9 cellular contexts compared by ENCODE assay signal in genomic region chr6:116392158-116393032, GRCh38. TPM values are rescaled to one million over a fixed set of nuclear protein-coding genes. Genes with fewer than 3 reads are reported as not detected.
DNase-seq lines count a peak whose midpoint lies in the region; ATAC-seq, FAIRE-seq and TF ChIP-seq lines count a peak whose summit lies in the region.
"Had no signal": no experiment of that assay in that cellular context is flagged by ENCODE, and none has a peak within 500 bp of the region (broad histone marks: within the 10 kb centered on the region; RNA-seq: fewer than 3 reads in every experiment).

No MANE protein-coding gene starts in this region.

- H3K4me3 ChIP-seq in OCI-LY3 (ENCODE audit: low read length) (peak overlapping the region; percentile 63), endothelial cell of umbilical vein (replicated peaks in 1 of 3; ENCODE audit: insufficient read depth in 1 of 3, low read depth in 1 of 3, low read length in 3 of 3) (no peak overlapping the region), esophagus muscularis mucosa (no peak overlapping the region)

- peaks cover 97% of the 10 kb centered on the region for H3K4me1 ChIP-seq in OCI-LY3 (ENCODE audit: low read length)
- H3K4me1 ChIP-seq in endothelial cell of umbilical vein (ENCODE audit: control insufficient read depth, extremely low read depth, insufficient read depth, low read length), result peaks cover 35% of the 10 kb centered on the region
- H3K4me1 ChIP-seq in esophagus muscularis mucosa, result peaks cover 0 to 47% (median 42%) of the 10 kb centered on the region in 4 donors

- FAIRE-seq in endothelial cell of umbilical vein (lab: Jason Lieb, UNC), result peak; percentile 74

- H3K79me2 ChIP-seq in OCI-LY3 (ENCODE audit: low read length) (peaks cover 100% of the 10 kb centered on the region), endothelial cell of umbilical vein (ENCODE audit: control insufficient read depth, insufficient read depth, low read length) (no peaks in the 10 kb centered on the region)

- H3K36me3 ChIP-seq in OCI-LY3 (replicated peaks; ENCODE audit: low read depth, low read length), result peaks cover 5% of the 10 kb centered on the region
- no peaks in the 10 kb centered on the region for H3K36me3 ChIP-seq in endothelial cell of umbilical vein (ENCODE audit: control insufficient read depth in 2 of 2, extremely low read depth in 1 of 2, insufficient read depth in 2 of 2, low read length in 2 of 2)
- H3K36me3 ChIP-seq in esophagus muscularis mucosa, result no peaks in the 10 kb centered on the region

- CTCF ChIA-PET in endothelial cell of umbilical vein (lab: Charles Lee), result interaction anchor here (1.4 to 2.7 kb wide), 2 partner anchors 105 to 119 kb away, joined by 6 to 7 read pairs; partner anchors contain the start of gene CALHM5

- peak overlapping the region; percentile 91 for H3K4me2 ChIP-seq in OCI-LY3 (ENCODE audit: low read length)
- H3K4me2 ChIP-seq in endothelial cell of umbilical vein (ENCODE audit: insufficient read depth, low read length), result peak overlapping the region; percentile 7

- TF ChIP-seq CTCF in OCI-LY3 (IDR thresholded peaks at IDR 0.05; ENCODE audit: low read depth, low read length) (no peak), endothelial cell of umbilical vein (IDR thresholded peaks at IDR 0.05; ENCODE audit: extremely low read depth in 1 of 2, insufficient read depth in 1 of 2, low read depth in 1 of 2, low read length in 2 of 2) (no peak), esophagus muscularis mucosa (IDR thresholded peaks at IDR 0.05) (no peak)

- dilution Hi-C loops in endothelial cell of umbilical vein (cut with MboI; ENCODE audit: extremely low pct_ligation_motif_present, low sequenced_read_pairs), result no loop called here

- POLR2A ChIA-PET in endothelial cell of umbilical vein (lab: Charles Lee), result no interaction called here

- no peaks in the 10 kb centered on the region for H3K27me3 ChIP-seq in OCI-LY3 (ENCODE audit: low read depth, low read length)
- H3K27me3 ChIP-seq in endothelial cell of umbilical vein (ENCODE audit: control insufficient read depth in 2 of 2, insufficient read depth in 2 of 2, low read length in 2 of 2), result no peaks in the 10 kb centered on the region
- no peaks in the 10 kb centered on the region for H3K27me3 ChIP-seq in esophagus muscularis mucosa

- H3K9me1 ChIP-seq in endothelial cell of umbilical vein (replicated peaks; ENCODE audit: control insufficient read depth, extremely low read depth, insufficient read depth, low read length), result no peaks in the 10 kb centered on the region

- ATAC-seq in stimulated activated naive CD8-positive, alpha-beta T cell treated with anti-CD3 and anti-CD28 coated beads, Interleukin-15, Interleukin-2, amounts not matched to agents 100 U/mL and 50 U/mL, for 24 hours, result peak; percentile 23
- ATAC-seq in GM19455 (IDR thresholded peaks at IDR 0.05; ENCODE audit: unreplicated experiment), result no peak

- H2AFZ ChIP-seq in OCI-LY3 (ENCODE audit: low read depth, low read length), result no peak overlapping the region
- no peak overlapping the region for H2AFZ ChIP-seq in endothelial cell of umbilical vein (ENCODE audit: low read depth, low read length)

- no peak for TF ChIP-seq EP300 in esophagus muscularis mucosa (IDR thresholded peaks at IDR 0.05)

- H3K27ac ChIP-seq in OCI-LY3 (ENCODE audit: low read length), result peak overlapping the region; percentile 93
- H3K27ac ChIP-seq in endothelial cell of umbilical vein (ENCODE audit: insufficient read depth, low read depth, low read length), result peak overlapping the region; percentile 45
- H3K27ac ChIP-seq in esophagus muscularis mucosa (replicated peaks in 1 of 4), result peak overlapping the region in 1 of 4 donors; percentile 20
- H3K27ac ChIP-seq: 22Rv1 had no signal

- no peak for TF ChIP-seq POLR2A in endothelial cell of umbilical vein (IDR thresholded peaks at IDR 0.05; ENCODE audit: low read depth, low read length)
- no peak for TF ChIP-seq POLR2A in esophagus muscularis mucosa (IDR thresholded peaks at IDR 0.05; ENCODE audit: low read depth)

- TSS peak; percentile 64 for BruUV-seq in endothelial cell of umbilical vein (replicated peaks; lab: Mats Ljungman, UMichigan)

- intact Hi-C loops in endothelial cell of umbilical vein (cut with micrococcal nuclease), result no loop called here
- intact Hi-C loops in esophagus muscularis mucosa (cut with DNase I), result no loop called here

- DNase-seq in NCI-H82 (lab: John Stamatoyannopoulos, UW) (peak; percentile 29), NCI-H82 treated with DMSO at 0.1 percent for 48 hours (lab: John Stamatoyannopoulos, UW; ENCODE audit: unreplicated experiment) (no peak), endothelial cell of umbilical vein (ENCODE audit: low read depth, low spot score) (peak; percentile 59), esophagus muscularis mucosa (ENCODE audit: extremely low spot score) (no peak), NCI-H774 (lab: John Stamatoyannopoulos, UW) (no peak)
- no peak for DNase-seq in stimulated activated naive CD8-positive, alpha-beta T cell treated with anti-CD3 and anti-CD28 coated beads, Interleukin-15, Interleukin-2, amounts not matched to agents 100 U/mL and 50 U/mL, for 24 hours

- H3K9ac ChIP-seq in OCI-LY3 (ENCODE audit: low read length), result peak overlapping the region; percentile 61
- no peak overlapping the region for H3K9ac ChIP-seq in endothelial cell of umbilical vein (replicated peaks; ENCODE audit: extremely low read depth, insufficient read depth, low read length)

- H3K9me3 ChIP-seq in OCI-LY3 (ENCODE audit: insufficient read depth, low read length) (no peaks in the 10 kb centered on the region), endothelial cell of umbilical vein (replicated peaks; ENCODE audit: control insufficient read depth, insufficient read depth, low read length) (no peaks in the 10 kb centered on the region), esophagus muscularis mucosa (no peaks in the 10 kb centered on the region)

- WGBS in esophagus muscularis mucosa, result 80% methylated on average over 10 of the region's 10 CpGs

- H4K20me1 ChIP-seq in OCI-LY3 (ENCODE audit: insufficient read depth, low read length) (no peaks in the 10 kb centered on the region), endothelial cell of umbilical vein (replicated peaks; ENCODE audit: control insufficient read depth, extremely low read depth, insufficient read depth, low read length) (no peaks in the 10 kb centered on the region)

TF ChIP-seq in endothelial cell of umbilical vein, 7 proteins besides CTCF, POLR2A, EP300 and RAD21:
- TF ChIP-seq EZH2 (IDR thresholded peaks at IDR 0.05; ENCODE audit: borderline replicate concordance, low read depth, low read length, severe bottlenecking) (no peak), GATA2 (IDR thresholded peaks at IDR 0.05; ENCODE audit: insufficient read depth, insufficient read length, low read depth, low read length) (peak; percentile 32)
TF ChIP-seq in endothelial cell of umbilical vein: peak in this region for 1.

RNA-seq across cellular contexts. Expression of gene DSE, which starts 21.6 kb away (rescaled TPM):
- 25.0 and 31.3 TPM in 2 replicates for total RNA-seq in endothelial cell of umbilical vein
- 12.0 and 16.0 TPM in 2 replicates for polyA plus RNA-seq in endothelial cell of umbilical vein
- 11.3 TPM in 2 replicates for polyA plus RNA-seq in endothelial cell of umbilical vein (2011; cell fraction: cytosol; rRNA removed)
- polyA plus RNA-seq in endothelial cell of umbilical vein (2011; cell fraction: nucleus; rRNA removed), result 17.0 and 18.4 TPM in 2 replicates
- 12.4 and 14.3 TPM in 2 replicates for polyA plus RNA-seq in endothelial cell of umbilical vein (2012)
- polyA minus RNA-seq in endothelial cell of umbilical vein, result 38.6 and 43.0 TPM in 2 replicates
- 0.61 TPM for polyA minus RNA-seq in endothelial cell of umbilical vein (2011; cell fraction: cytosol; rRNA and poly(A)+ RNA removed)
- polyA minus RNA-seq in endothelial cell of umbilical vein (2011; cell fraction: nucleus; rRNA and poly(A)+ RNA removed), result 36.8 and 51.9 TPM in 2 replicates
- 10 to 100 TPM; 27.8 to 42.1 (median 31.5) TPM for total RNA-seq in esophagus muscularis mucosa

Comparison
In these comparisons a context has a peak if more than half of its experiments do, and no peak if none do; other contexts are left out.
1. DNase-seq: peak in NCI-H82 (single experiment) and endothelial cell of umbilical vein (single experiment); none in NCI-H82 treated with DMSO at 0.1 percent for 48 hours (single experiment), stimulated activated naive CD8-positive, alpha-beta T cell treated with anti-CD3 and anti-CD28 coated beads, Interleukin-15, Interleukin-2, amounts not matched to agents 100 U/mL and 50 U/mL, for 24 hours (single experiment), esophagus muscularis mucosa (single experiment) and NCI-H774 (single experiment).